ENCODE assay signal across 8 cellular contexts in genomic region chr21:33229776-33230517, GRCh38. TPM values are rescaled to one million over a fixed set of nuclear protein-coding genes. Genes with fewer than 3 reads are reported as not detected.
DNase-seq lines count a peak whose midpoint lies in the region; ATAC-seq, FAIRE-seq and TF ChIP-seq lines count a peak whose summit lies in the region.

TSS of gene IFNAR2 (plus strand) at chr21:33229938. CDS start at chr21:33241923, 11,985 bp downstream.

- POLR2A ChIA-PET in A549 (lab: Yijun Ruan, JAX) = interaction anchor here (1.7 kb wide), 1 partner anchor 26 kb away, joined by 7 read pairs; no protein-coding TSS in a partner anchor

- no peak for TF ChIP-seq CTCF in A549 (IDR thresholded peaks at IDR 0.05)
- no peak for TF ChIP-seq CTCF in liver (IDR thresholded peaks at IDR 0.05; ENCODE audit: low read depth, low read length, missing input control)

- H3K4me3 ChIP-seq in A549 (peak within 1 kb of the TSS; percentile 78), liver (ENCODE audit: low read depth in 1 of 3, low read length in 3 of 3) (peak within 1 kb of the TSS; percentile 83 to 99 (median 91))

- H3K4me2 ChIP-seq in A549 = peak within 1 kb of the TSS; percentile 65

- peaks cover 0 to 2% (median 0%) of the 10 kb centered on the region in 4 donors for H3K36me3 ChIP-seq in liver (ENCODE audit: control insufficient read depth in 4 of 4, insufficient read depth in 3 of 4, low read depth in 1 of 4, low read length in 3 of 4)

- no peak for TF ChIP-seq EP300 in A549 (IDR thresholded peaks at IDR 0.05)

- 0% methylated on average over 1 of the region's 95 CpGs for WGBS in A549 (ENCODE audit: missing lambda C conversion rate)
- under 1% methylated on average over 95 of the region's 95 CpGs for WGBS in liver

- CTCF ChIA-PET in A549 (lab: Yijun Ruan, JAX) = interaction anchor here (0.5 kb wide), 1 partner anchor 156 kb away, joined by 3 read pairs; no protein-coding TSS in a partner anchor

- H3K27ac ChIP-seq in A549 (peak within 1 kb of the TSS; percentile 89 to 94), liver (ENCODE audit: low read depth in 1 of 2, low read length in 2 of 2) (peak within 1 kb of the TSS; percentile 90 to 94)

- TF ChIP-seq RAD21 in A549 (conservative IDR thresholded peaks at IDR 0.05 in 1 of 2, IDR thresholded peaks at IDR 0.05 in 1 of 2) (no peak), liver (IDR thresholded peaks at IDR 0.05) (no peak)

- TF ChIP-seq POLR2A in A549 (IDR thresholded peaks at IDR 0.05; ENCODE audit: low read length) = peak; percentile 3; the same call in 1 of the 2 replicates

- H3K9me3 ChIP-seq in A549 (no peaks in the 10 kb centered on the region), liver (ENCODE audit: control insufficient read depth in 4 of 4, low read length in 3 of 4) (no peaks in the 10 kb centered on the region)

- no peaks in the 10 kb centered on the region for H3K27me3 ChIP-seq in liver (ENCODE audit: control insufficient read depth in 4 of 4, insufficient read depth in 4 of 4, low read length in 3 of 4)

- no peak for FAIRE-seq in A549 (lab: Jason Lieb, UNC)

- peaks cover 56% of the 10 kb centered on the region for H3K4me1 ChIP-seq in A549
- peaks cover 2 to 51% (median 25%) of the 10 kb centered on the region in 4 donors for H3K4me1 ChIP-seq in liver (ENCODE audit: control insufficient read depth in 4 of 4, insufficient read depth in 4 of 4, low read length in 3 of 4)

- ATAC-seq in A549 (peak; percentile 82 to 92), GM18861 (IDR thresholded peaks at IDR 0.05; ENCODE audit: unreplicated experiment) (peak; percentile 45), HG03103 (IDR thresholded peaks at IDR 0.05; ENCODE audit: low read depth, unreplicated experiment) (peak; percentile 58)

- H3K9ac ChIP-seq in liver (ENCODE audit: low read depth in 1 of 2, low read length in 2 of 2) = peak within 1 kb of the TSS; percentile 77 to 96

- DNase-seq in A549 (ENCODE audit: low read depth in 1 of 2, low spot score in 1 of 2) (peak; percentile 47 to 72), NCI-H460 (ENCODE audit: extremely low read depth, low read depth) (peak; percentile 23), dermis microvascular lymphatic vessel endothelial cell (ENCODE audit: low read depth in 2 of 2) (peak; percentile 29 to 77)
- DNase-seq in activated CD4-positive, alpha-beta T cell treated with anti-CD3 and anti-CD28 coated beads, Interleukin-2, amount 50 U/mL, for 1 hour = peak; percentile 66
- peak; percentile 62 for DNase-seq in stimulated activated CD4-positive, alpha-beta T cell treated with anti-CD3 and anti-CD28 coated beads, Interleukin-2, amount 100 ng/mL, for 4 hours (ENCODE audit: low read depth)

TF ChIP-seq in A549, 52 proteins besides CTCF, POLR2A, EP300 and RAD21 (continues in another document):
- TF ChIP-seq CEBPB (IDR thresholded peaks at IDR 0.05) (no peak), TP53 (CRISPR knock-in tag; IDR thresholded peaks at IDR 0.05) (no peak), ZFP36 (IDR thresholded peaks at IDR 0.05; ENCODE audit: borderline replicate concordance, partially characterized antibody) (no peak), RNF2 (IDR thresholded peaks at IDR 0.05; ENCODE audit: borderline replicate concordance, low read depth) (no peak), E2F6 (IDR thresholded peaks at IDR 0.05; ENCODE audit: borderline replicate concordance, low read depth) (no peak), TFCP2L1 (CRISPR knock-in tag; IDR thresholded peaks at IDR 0.05) (no peak), MAZ (IDR thresholded peaks at IDR 0.05; ENCODE audit: borderline replicate concordance, low read depth, low read length) (no peak), ELK1 (IDR thresholded peaks at IDR 0.05; ENCODE audit: low read depth, low read length) (no peak)

TF ChIP-seq in liver, 16 proteins besides CTCF, POLR2A, EP300 and RAD21:
- TF ChIP-seq HNF4G (IDR thresholded peaks at IDR 0.05) = no peak
- no peak for TF ChIP-seq EGR1 (IDR thresholded peaks at IDR 0.05; ENCODE audit: low read depth in 2 of 2)

RNA-seq across cellular contexts. Expression of gene IFNAR2, which starts in this region (rescaled TPM):
- polyA plus RNA-seq in A549 (2011; rRNA removed) = 39.6 and 40.5 TPM in 2 replicates
- polyA plus RNA-seq in A549 (2012; cell fraction: cytosol; rRNA removed) = 9.5 and 11.6 TPM in 2 replicates
- polyA plus RNA-seq in A549 (2012; cell fraction: nucleus; rRNA removed) = 3.8 and 6.9 TPM in 2 replicates
- 9.6 to 11.2 TPM (median 10.1 TPM) in 3 replicates for polyA plus RNA-seq in A549 (2017; fragmentation: RNase III; extraction: RNeasy Plus Mini Kit Qiagen cat#74134 plus additional on column Dnase treatment)
- 14.2 and 14.9 TPM in 2 replicates for polyA minus RNA-seq in A549 (2011; rRNA and poly(A)+ RNA removed)
- 1.8 and 3.3 TPM in 2 replicates for total RNA-seq in NCI-H460 (2014; rRNA removed; shearing (Covaris generic))
- 5.8 and 7.5 TPM in 2 replicates for polyA plus RNA-seq in NCI-H460 (2014; cell fraction: nucleus; rRNA removed)
- 8.3 and 8.7 TPM in 2 replicates for total RNA-seq in dermis microvascular lymphatic vessel endothelial cell
- 10 to 100 TPM; 15.6 to 17.0 TPM for total RNA-seq in liver
- 10 to 100 TPM; 12.6 to 13.6 TPM for polyA plus RNA-seq in liver

Comparison
In these comparisons a context has a peak if more than half of its experiments do, and no peak if none do; other contexts are left out.
1. Peak in every context shown above with its lines: DNase-seq, ATAC-seq, H3K4me3 ChIP-seq and H3K27ac ChIP-seq.